In the genomic region with DNA sequence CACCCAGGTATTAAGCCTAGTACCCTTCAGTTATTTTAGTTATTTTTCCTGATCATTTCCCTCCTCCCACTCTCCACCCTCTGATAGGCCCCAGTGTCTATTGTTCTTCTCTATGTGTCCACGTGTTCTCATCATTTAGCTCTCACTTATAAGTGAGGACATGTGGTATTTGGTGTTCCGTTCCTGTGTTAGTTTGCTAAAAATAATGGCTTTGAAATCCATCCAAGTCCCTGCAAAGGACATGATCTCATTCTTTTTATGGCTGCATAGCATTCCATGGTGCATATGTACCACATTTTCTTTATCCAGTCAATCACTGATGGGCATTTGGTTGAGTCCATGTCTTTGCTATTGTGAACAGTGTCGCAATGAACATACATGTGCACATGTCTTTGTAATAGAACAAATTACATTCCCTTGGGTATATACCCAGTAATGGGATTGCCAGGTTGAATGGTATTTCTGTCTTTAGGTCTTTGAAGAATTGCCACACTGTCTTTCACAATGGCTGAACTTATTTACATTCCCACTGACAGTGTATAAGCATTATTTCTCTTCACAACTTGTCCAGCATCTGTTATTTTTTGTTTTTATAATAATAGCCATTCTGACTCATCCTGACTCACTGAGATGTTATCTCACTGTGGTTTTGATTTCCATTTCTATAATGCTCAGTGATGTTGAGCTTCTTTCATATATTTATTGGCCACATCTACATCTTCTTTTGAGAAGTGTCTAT, we compare ENCODE assay signal across 15 cellular contexts. TPM values are rescaled to one million over a fixed set of nuclear protein-coding genes. Genes with fewer than 3 reads are reported as not detected.
DNase-seq lines count a peak whose midpoint lies in the region; ATAC-seq, FAIRE-seq and TF ChIP-seq lines count a peak whose summit lies in the region.
"Had no signal": no experiment of that assay in that cellular context is flagged by ENCODE, and none has a peak within 500 bp of the region (broad histone marks: within the 10 kb centered on the region; RNA-seq: fewer than 3 reads in every experiment).

No MANE protein-coding gene starts in this region.

- H3K14ac ChIP-seq in trophoblast cell (ENCODE audit: low read length) = no peak overlapping the region

- CTCF ChIA-PET in PC-3 (lab: Charles Lee) = no interaction called here
- CTCF ChIA-PET in WTC11 (lab: Charles Lee) = no interaction called here

- no peak overlapping the region for H2BK5ac ChIP-seq in trophoblast cell (ENCODE audit: low read depth, low read length, poor library complexity)

- no peak overlapping the region for H3K27ac Mint-ChIP-seq in WTC11
- H3K27ac Mint-ChIP-seq: CD4-positive, CD25-positive, alpha-beta regulatory T cell; memory B cell had no signal

- intact Hi-C loops in PC-3 (cut with micrococcal nuclease) (no loop called here), prostate gland (cut with DNase I) (no loop called here)

- no peak overlapping the region for H3K9ac ChIP-seq in PC-3 (ENCODE audit: low read length)
- no peak overlapping the region for H3K9ac ChIP-seq in trophoblast cell (ENCODE audit: low read length)

- TF ChIP-seq POLR2A in H54 (IDR thresholded peaks at IDR 0.05; ENCODE audit: low read depth, low read length) (no peak), prostate gland (IDR thresholded peaks at IDR 0.05) (no peak)

- H2BK120ac ChIP-seq in trophoblast cell (ENCODE audit: insufficient read depth, low read length, poor library complexity) = no peak overlapping the region

- FAIRE-seq in H54 (lab: Jason Lieb, UNC) = peak; percentile 80

- H3K27me3 Mint-ChIP-seq in WTC11 (ENCODE audit: low read depth) = no peaks in the 10 kb centered on the region

- no peak overlapping the region for H2AK5ac ChIP-seq in trophoblast cell (ENCODE audit: low read length)

- H2BK12ac ChIP-seq in trophoblast cell (ENCODE audit: low read length) = no peak overlapping the region

- H3K27me3 ChIP-seq in PC-3 (ENCODE audit: low read length) (peaks cover 15% of the 10 kb centered on the region; the same call in 1 of the 2 replicates), trophoblast cell (ENCODE audit: insufficient read depth, low read length) (no peaks in the 10 kb centered on the region), prostate gland (replicated peaks; ENCODE audit: insufficient read depth) (no peaks in the 10 kb centered on the region)
- H3K27me3 ChIP-seq: cardiac muscle cell had no signal

- POLR2A ChIA-PET in PC-3 (lab: Charles Lee; ENCODE audit: unreplicated experiment) = interaction anchor here (0.7 kb wide), 1 partner anchor 316 kb away, joined by 3 read pairs; no protein-coding TSS in a partner anchor
- POLR2A ChIA-PET in WTC11 (lab: Charles Lee) = no interaction called here

- BruUV-seq in PC-3 (replicated peaks; lab: Mats Ljungman, UMichigan) = no TSS peak

- H3K79me2 ChIP-seq in PC-3 (ENCODE audit: low read length) (no peaks in the 10 kb centered on the region), trophoblast cell (ENCODE audit: control insufficient read depth, insufficient read depth, low read length, poor library complexity) (no peaks in the 10 kb centered on the region)

- DNase-seq in H54 (ENCODE audit: insufficient read length, low spot score) (no peak), PC-3 (peak; percentile 66), dermis microvascular lymphatic vessel endothelial cell (ENCODE audit: low read depth in 2 of 2) (peak; percentile 24 to 25), trophoblast cell (peak; percentile 10 to 73), WTC11 (ENCODE audit: low spot score) (no peak), prostate gland (ENCODE audit: low spot score) (no peak)
- DNase-seq in activated effector memory CD4-positive, alpha-beta T cell treated with anti-CD3 and anti-CD28 coated beads, Interleukin-2, amount 50 U/mL, for 16 hours = no peak
- DNase-seq: CD4-positive, CD25-positive, alpha-beta regulatory T cell; NCI-H146; NCI-H510A treated with DMSO at 0.1 percent for 48 hours; RPMI8226; spleen; T-helper 9 cell had no signal

- no peaks in the 10 kb centered on the region for H3K79me1 ChIP-seq in trophoblast cell (ENCODE audit: low read length)

- H4K20me1 ChIP-seq in PC-3 (ENCODE audit: low read length) = no peaks in the 10 kb centered on the region

- TF ChIP-seq CTCF in PC-3 (conservative IDR thresholded peaks at IDR 0.05; ENCODE audit: low read depth, low read length) (no peak), WTC11 (IDR thresholded peaks at IDR 0.05) (no peak), prostate gland (IDR thresholded peaks at IDR 0.05) (no peak)

- no peak overlapping the region for H3K23ac ChIP-seq in trophoblast cell (ENCODE audit: low read length)

- H4K8ac ChIP-seq in trophoblast cell (ENCODE audit: low read depth, low read length) = no peak overlapping the region

- H3K4me2 ChIP-seq in PC-3 (ENCODE audit: low read length) = no peak overlapping the region
- H3K4me2 ChIP-seq in trophoblast cell (ENCODE audit: low read length) = no peak overlapping the region

- H3K4me1 ChIP-seq in PC-3 (ENCODE audit: insufficient read depth, low read length) (no peaks in the 10 kb centered on the region), trophoblast cell (ENCODE audit: control insufficient read depth in 1 of 2, insufficient read depth in 2 of 2, low read length in 2 of 2) (no peaks in the 10 kb centered on the region), prostate gland (replicated peaks) (no peaks in the 10 kb centered on the region)
- H3K4me1 ChIP-seq: spleen had no signal

- no peak overlapping the region for H4K12ac ChIP-seq in trophoblast cell (ENCODE audit: low read depth, low read length)

- H3K9me3 ChIP-seq in PC-3 (ENCODE audit: low read length) (no peaks in the 10 kb centered on the region), trophoblast cell (ENCODE audit: insufficient read depth, low read depth, low read length) (no peaks in the 10 kb centered on the region), prostate gland (no peaks in the 10 kb centered on the region)

- H3K4ac ChIP-seq in trophoblast cell (ENCODE audit: low read depth, low read length) = no peak overlapping the region

- no peaks in the 10 kb centered on the region for H3K36me3 ChIP-seq in PC-3 (ENCODE audit: low read depth, low read length)
- H3K36me3 ChIP-seq in trophoblast cell (ENCODE audit: control insufficient read depth in 1 of 2, insufficient read depth in 2 of 2, low read length in 2 of 2) = no peaks in the 10 kb centered on the region
- H3K36me3 ChIP-seq in prostate gland = no peaks in the 10 kb centered on the region
- H3K36me3 ChIP-seq: cardiac muscle cell, spleen had no signal

- H3K4me3 Mint-ChIP-seq in WTC11 = no peak overlapping the region
- H3K4me3 Mint-ChIP-seq: CD4-positive, CD25-positive, alpha-beta regulatory T cell; memory B cell had no signal

- no peaks in the 10 kb centered on the region for H3K4me1 Mint-ChIP-seq in WTC11
- H3K4me1 Mint-ChIP-seq: CD4-positive, CD25-positive, alpha-beta regulatory T cell; memory B cell had no signal

- H3K36me3 Mint-ChIP-seq in WTC11 = no peaks in the 10 kb centered on the region
- H3K36me3 Mint-ChIP-seq: CD4-positive, CD25-positive, alpha-beta regulatory T cell; memory B cell had no signal

- WGBS in trophoblast cell (ENCODE audit: extremely low coverage, insufficient coverage, insufficient read length) = no CpG with 5 or more reads among the region's 3 CpGs
- WGBS in prostate gland = 38% methylated on average over 3 of the region's 3 CpGs

- no peak overlapping the region for H3K18ac ChIP-seq in trophoblast cell (ENCODE audit: low read length)

- ATAC-seq in PC-3 = peak; percentile 31; the same call in 1 of the 2 replicates
- ATAC-seq in WTC11 = no peak

- H3K27ac ChIP-seq in PC-3 (ENCODE audit: low read length) = no peak overlapping the region
- no peak overlapping the region for H3K27ac ChIP-seq in trophoblast cell (ENCODE audit: low read depth, low read length)
- H3K27ac ChIP-seq in prostate gland = no peak overlapping the region
- H3K27ac ChIP-seq: cardiac muscle cell, spleen had no signal

- H3K4me3 ChIP-seq in PC-3 (ENCODE audit: low read length) = no peak overlapping the region
- no peak overlapping the region for H3K4me3 ChIP-seq in trophoblast cell (ENCODE audit: low read depth, low read length)
- H3K4me3 ChIP-seq in prostate gland = no peak overlapping the region
- H3K4me3 ChIP-seq: cardiac muscle cell, spleen had no signal

- no peaks in the 10 kb centered on the region for H3K9me3 Mint-ChIP-seq in WTC11

- no peaks in the 10 kb centered on the region for H3K9me2 ChIP-seq in PC-3 (replicated peaks; ENCODE audit: low read length)

- H2AFZ ChIP-seq in PC-3 (ENCODE audit: low read length) (no peak overlapping the region), trophoblast cell (ENCODE audit: insufficient read depth, low read length, poor library complexity) (no peak overlapping the region)

- no peak overlapping the region for H4K91ac ChIP-seq in trophoblast cell (ENCODE audit: low read depth, low read length)

- no peaks in the 10 kb centered on the region for H3F3A ChIP-seq in PC-3 (ENCODE audit: low read length, unreplicated experiment)

TF ChIP-seq in WTC11, 78 proteins besides CTCF, POLR2A, EP300 and RAD21 (continues in another document):
- TF ChIP-seq PRRX2 (CRISPR knock-in tag; IDR thresholded peaks at IDR 0.05) (no peak), CREB1 (CRISPR knock-in tag; IDR thresholded peaks at IDR 0.05) (no peak), GRHL2 (CRISPR knock-in tag; IDR thresholded peaks at IDR 0.05; ENCODE audit: insufficient replicate concordance, severe bottlenecking) (no peak), ZNF263 (CRISPR knock-in tag; IDR thresholded peaks at IDR 0.05; ENCODE audit: low read depth) (no peak), FOXJ3 (CRISPR knock-in tag; IDR thresholded peaks at IDR 0.05; ENCODE audit: borderline replicate concordance) (no peak), CREM (CRISPR knock-in tag; IDR thresholded peaks at IDR 0.05) (no peak), TEAD1 (CRISPR knock-in tag; IDR thresholded peaks at IDR 0.05) (no peak)
- TF ChIP-seq, protein P1, sequence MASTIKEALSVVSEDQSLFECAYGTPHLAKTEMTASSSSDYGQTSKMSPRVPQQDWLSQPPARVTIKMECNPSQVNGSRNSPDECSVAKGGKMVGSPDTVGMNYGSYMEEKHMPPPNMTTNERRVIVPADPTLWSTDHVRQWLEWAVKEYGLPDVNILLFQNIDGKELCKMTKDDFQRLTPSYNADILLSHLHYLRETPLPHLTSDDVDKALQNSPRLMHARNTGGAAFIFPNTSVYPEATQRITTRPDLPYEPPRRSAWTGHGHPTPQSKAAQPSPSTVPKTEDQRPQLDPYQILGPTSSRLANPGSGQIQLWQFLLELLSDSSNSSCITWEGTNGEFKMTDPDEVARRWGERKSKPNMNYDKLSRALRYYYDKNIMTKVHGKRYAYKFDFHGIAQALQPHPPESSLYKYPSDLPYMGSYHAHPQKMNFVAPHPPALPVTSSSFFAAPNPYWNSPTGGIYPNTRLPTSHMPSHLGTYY (CRISPR knock-in tag; IDR thresholded peaks at IDR 0.05) = no peak

RNA-seq across cellular contexts. Expression of a gene that starts 17.2 kb away (rescaled TPM):
- total RNA-seq in PC-3 (2014; rRNA removed) (not detected in 2 replicates), dermis microvascular lymphatic vessel endothelial cell (0.39 and 2.7 TPM in 2 replicates), WTC11 (2021) (0.27 to 0.35 TPM (median 0.34 TPM) in 3 replicates), prostate gland (under 1 TPM in 1 of 2 donors, not detected in 1; 0.28 TPM)
- 0.82 and 0.86 TPM in 2 replicates for polyA plus RNA-seq in trophoblast cell (2013)
- total RNA-seq: CD4-positive, CD25-positive, alpha-beta regulatory T cell had no signal
- polyA plus RNA-seq: CD4-positive, CD25-positive, alpha-beta regulatory T cell; spleen had no signal

Comparison
In these comparisons a context has a peak if more than half of its experiments do, and no peak if none do; other contexts are left out.
1. DNase-seq: peak in PC-3 (single experiment), dermis microvascular lymphatic vessel endothelial cell (2 of 2) and trophoblast cell (2 of 2); none in H54 (single experiment), WTC11 (single experiment), prostate gland (single experiment) and activated effector memory CD4-positive, alpha-beta T cell treated with anti-CD3 and anti-CD28 coated beads, Interleukin-2, amount 50 U/mL, for 16 hours (single experiment).